ENCODE assay signal across 10 cellular contexts in genomic region chr17:2179615-2180295, GRCh38.
A peak's percentile ranks its signal among the peaks of the same experiment; 100 is the strongest.
DNase-seq lines count a peak whose midpoint lies in the region; ATAC-seq, FAIRE-seq and TF ChIP-seq lines count a peak whose summit lies in the region.
"Had no signal": no experiment of that assay in that cellular context is flagged by ENCODE, and none has a peak within 500 bp of the region (broad histone marks: within the 10 kb centered on the region; RNA-seq: fewer than 3 reads in every experiment).

No MANE protein-coding gene starts in this region.

- no peaks in the 10 kb centered on the region for H3K9me3 ChIP-seq in colonic mucosa

- no peak for TF ChIP-seq CTCF in colonic mucosa (IDR thresholded peaks at IDR 0.05)

- H3K9ac ChIP-seq in colonic mucosa (ENCODE audit: low read depth in 2 of 2, low read length in 2 of 2) = peak overlapping the region in 1 of 2 donors; percentile 46

- no peaks in the 10 kb centered on the region for H3K36me3 ChIP-seq in colonic mucosa

- no peak for FAIRE-seq in urothelium cell line (lab: Jason Lieb, UNC)

- no peak overlapping the region for H3K4me3 ChIP-seq in colonic mucosa

- no peaks in the 10 kb centered on the region for H3K27me3 ChIP-seq in colonic mucosa

- peak overlapping the region; percentile 55 for H3K27ac ChIP-seq in colonic mucosa
- H3K27ac ChIP-seq: 22Rv1, epithelial cell of prostate had no signal

- H3K4me1 ChIP-seq in colonic mucosa = no peaks in the 10 kb centered on the region

- ATAC-seq in HG03457 (IDR thresholded peaks at IDR 0.05; ENCODE audit: unreplicated experiment) = no peak
- ATAC-seq in HG02840 (IDR thresholded peaks at IDR 0.05; ENCODE audit: low FRiP score, unreplicated experiment) = no peak

- intact Hi-C loops in colonic mucosa (cut with DNase I) = loop anchor here (10.0 kb wide), 1 partner anchor 55 kb away; no protein-coding TSS in a partner anchor

- peak; percentile 10 to 77 for DNase-seq in NCI-H446 (lab: John Stamatoyannopoulos, UW)
- DNase-seq in NCI-H446 treated with DMSO at 0.1 percent for 48 hours (lab: John Stamatoyannopoulos, UW) = no peak
- DNase-seq in colonic mucosa = peak; percentile 78
- peak; percentile 88 for DNase-seq in medulla oblongata (ENCODE audit: extremely low spot score)
- peak; percentile 60 for DNase-seq in urothelium cell line (ENCODE audit: low spot score)
- DNase-seq in NCI-H526 treated with DMSO at 0.1 percent for 48 hours (lab: John Stamatoyannopoulos, UW) = no peak

Comparison
In these comparisons a context has a peak if more than half of its experiments do, and no peak if none do; other contexts are left out.
1. DNase-seq: peak in NCI-H446 (2 of 2), colonic mucosa (single experiment), medulla oblongata (single experiment) and urothelium cell line (single experiment); none in NCI-H446 treated with DMSO at 0.1 percent for 48 hours (single experiment) and NCI-H526 treated with DMSO at 0.1 percent for 48 hours (single experiment).